In the genomic region with DNA sequence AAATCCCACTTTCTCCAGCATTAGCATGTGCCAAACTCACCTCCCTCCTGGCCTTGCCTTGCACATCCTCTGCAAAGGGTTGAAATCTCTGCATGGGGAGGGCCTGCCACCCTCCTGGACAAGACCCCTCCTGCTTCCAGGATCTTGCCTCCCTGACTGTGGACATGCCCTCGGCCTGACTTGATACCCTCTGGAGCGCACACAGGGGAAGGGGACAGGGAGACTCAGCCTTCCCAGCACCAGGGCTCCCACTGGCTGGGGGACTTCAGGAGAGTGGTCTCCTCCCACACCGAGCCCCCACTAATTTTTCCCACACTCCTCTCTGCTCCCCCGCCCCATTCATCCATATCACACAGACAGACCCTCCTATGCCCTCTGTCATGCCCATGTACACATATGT, we compare ENCODE assay signal across 19 cellular contexts. TPM values are rescaled to one million over a fixed set of nuclear protein-coding genes. Genes with fewer than 3 reads are reported as not detected.
DNase-seq lines count a peak whose midpoint lies in the region; ATAC-seq and TF ChIP-seq lines count a peak whose summit lies in the region.
"Had no signal": no experiment of that assay in that cellular context is flagged by ENCODE, and none has a peak within 500 bp of the region (broad histone marks: within the 10 kb centered on the region; RNA-seq: fewer than 3 reads in every experiment).

No MANE protein-coding gene starts in this region.

- no peaks in the 10 kb centered on the region for H3K9me3 Mint-ChIP-seq in osteocyte (ENCODE audit: unreplicated experiment)
- no peaks in the 10 kb centered on the region for H3K9me3 Mint-ChIP-seq in WTC11
- H3K9me3 Mint-ChIP-seq: CD4-positive, alpha-beta memory T cell; natural killer cell had no signal

- intact Hi-C loops in IMR-90 (cut with micrococcal nuclease), result no loop called here

- POLR2A ChIA-PET in IMR-90 (lab: Charles Lee; ENCODE audit: unreplicated experiment), result interaction anchor here (0.6 to 1.2 kb wide), 3 partner anchors 32 to 89 kb away, joined by 3 to 6 read pairs (median 3); no protein-coding TSS in a partner anchor
- POLR2A ChIA-PET in WTC11 (lab: Charles Lee), result no interaction called here

- H3K27me3 ChIP-seq in ACC112 (ENCODE audit: insufficient read depth, low read length) (no peaks in the 10 kb centered on the region), IMR-90 (ENCODE audit: control insufficient read depth, insufficient read depth, low read length) (no peaks in the 10 kb centered on the region), fibroblast of lung (ENCODE audit: control insufficient read depth, insufficient read depth, low read length) (no peaks in the 10 kb centered on the region)
- H3K27me3 ChIP-seq: foreskin keratinocyte, spleen had no signal

- peak overlapping the region; percentile 44 for H2BK5ac ChIP-seq in IMR-90 (ENCODE audit: low read depth, low read length, poor library complexity, severe bottlenecking)

- no peak overlapping the region for H3K18ac ChIP-seq in IMR-90 (ENCODE audit: low read depth, low read length)

- DNase-seq in IMR-90 (no peak), fibroblast of lung (ENCODE audit: low read depth in 2 of 2) (peak in 1 of 2 donors; percentile 45), osteocyte (ENCODE audit: extremely low spot score, unreplicated experiment) (no peak), ureter (ENCODE audit: low spot score) (no peak), WTC11 (ENCODE audit: low spot score) (no peak)
- no peak for DNase-seq in central memory CD4-positive, alpha-beta T cell
- DNase-seq: foreskin keratinocyte; KBM-7; natural killer cell; NCI-H1694; NCI-H69; spleen; stimulated activated CD4-positive, alpha-beta T cell treated with anti-CD3 and anti-CD28 coated beads, Interleukin-4, amount 100 ng/mL, for 4 hours had no signal

- H3K4me1 ChIP-seq in ACC112 (ENCODE audit: control insufficient read depth, insufficient read depth, low read length, unreplicated experiment) (peaks cover 33% of the 10 kb centered on the region), IMR-90 (ENCODE audit: control insufficient read depth, insufficient read depth, low read length) (peaks cover 26% of the 10 kb centered on the region), fibroblast of lung (ENCODE audit: control insufficient read depth, extremely low read depth, insufficient read depth, low read length) (peaks cover 20% of the 10 kb centered on the region)

- H2BK120ac ChIP-seq in IMR-90 (ENCODE audit: low read depth, low read length), result peak overlapping the region; percentile 25; the same call in 1 of the 2 replicates

- H3K9ac ChIP-seq in IMR-90 (ENCODE audit: low read depth, low read length) (no peak overlapping the region), fibroblast of lung (ENCODE audit: insufficient read depth, low read length) (no peak overlapping the region)

- 0 out of 2 replicates have a peak overlapping the region, but pooled peaks have one; percentile 1 for H2BK20ac ChIP-seq in IMR-90 (ENCODE audit: low read depth, low read length)

- H3K9me3 ChIP-seq in IMR-90 (ENCODE audit: control insufficient read depth, insufficient read depth, low read length), result no peaks in the 10 kb centered on the region
- H3K9me3 ChIP-seq in fibroblast of lung (ENCODE audit: control insufficient read depth, insufficient read depth, low read depth, low read length), result no peaks in the 10 kb centered on the region
- H3K9me3 ChIP-seq: spleen had no signal

- peak overlapping the region; percentile 46; the same call in 1 of the 2 replicates for H4K91ac ChIP-seq in IMR-90 (ENCODE audit: insufficient read depth, low read depth, low read length)

- no peak overlapping the region for H4K5ac ChIP-seq in IMR-90 (ENCODE audit: low read depth, low read length)

- H3K4me3 Mint-ChIP-seq in osteocyte (ENCODE audit: unreplicated experiment) (no peak overlapping the region), WTC11 (no peak overlapping the region)
- H3K4me3 Mint-ChIP-seq: activated naive CD8-positive, alpha-beta T cell; natural killer cell had no signal

- H3K27ac Mint-ChIP-seq in osteocyte (ENCODE audit: unreplicated experiment), result peak overlapping the region; percentile 98
- H3K27ac Mint-ChIP-seq in WTC11, result no peak overlapping the region
- H3K27ac Mint-ChIP-seq: activated naive CD8-positive, alpha-beta T cell; natural killer cell had no signal

- 80% methylated on average over 2 of the region's 4 CpGs; no CpG with 5 or more reads in 1 of the 2 experiments for WGBS in IMR-90 (ENCODE audit: extremely low coverage in 2 of 2, insufficient read length in 1 of 2), 2 experiments

- peaks cover 90% of the 10 kb centered on the region for H3K4me1 Mint-ChIP-seq in osteocyte (ENCODE audit: unreplicated experiment)
- peaks cover 44% of the 10 kb centered on the region for H3K4me1 Mint-ChIP-seq in WTC11

- no peak overlapping the region for H2AK9ac ChIP-seq in IMR-90 (replicated peaks; ENCODE audit: low read depth, low read length, poor library complexity)

- H3K9me1 ChIP-seq in IMR-90 (ENCODE audit: insufficient read depth, low read length), result peaks cover 25% of the 10 kb centered on the region

- H3K56ac ChIP-seq in IMR-90 (ENCODE audit: extremely low read depth, insufficient read depth, low read length), result no peak overlapping the region

- peak overlapping the region; percentile 92 for H3K27ac ChIP-seq in ACC112 (ENCODE audit: low read depth, low read length)
- peak overlapping the region; percentile 64 for H3K27ac ChIP-seq in IMR-90 (ENCODE audit: insufficient read depth, low read length)
- H3K27ac ChIP-seq in fibroblast of lung (ENCODE audit: insufficient read depth, low read length), result peak overlapping the region; percentile 6
- H3K27ac ChIP-seq: foreskin keratinocyte, spleen had no signal

- dilution Hi-C loops in IMR-90 (cut with HindIII; ENCODE audit: low sequenced_read_pairs, unreplicated experiment), result no loop called here

- BruUV-seq in IMR-90 (replicated peaks; lab: Mats Ljungman, UMichigan), result no TSS peak

- TF ChIP-seq CTCF in IMR-90 (conservative IDR thresholded peaks at IDR 0.05; ENCODE audit: low read depth, low read length) (no peak), fibroblast of lung (conservative IDR thresholded peaks at IDR 0.05 in 1 of 2, IDR thresholded peaks at IDR 0.05 in 1 of 2; ENCODE audit: low read depth in 1 of 2, low read length in 2 of 2) (no peak), osteocyte (IDR thresholded peaks at IDR 0.05) (no peak), WTC11 (IDR thresholded peaks at IDR 0.05) (no peak)

- no peak overlapping the region for H3K4me2 ChIP-seq in IMR-90 (ENCODE audit: low read depth, low read length)
- no peak overlapping the region for H3K4me2 ChIP-seq in fibroblast of lung (ENCODE audit: extremely low read depth, insufficient read depth, low read length)

- peak overlapping the region; percentile 83 for H2AK5ac ChIP-seq in IMR-90 (ENCODE audit: low read depth, low read length)

- H3K79me2 ChIP-seq in ACC112 (ENCODE audit: control insufficient read depth, insufficient read depth, low read length, unreplicated experiment) (no peaks in the 10 kb centered on the region), fibroblast of lung (ENCODE audit: control insufficient read depth, insufficient read depth, low read length) (no peaks in the 10 kb centered on the region)

- H3K36me3 ChIP-seq in ACC112 (ENCODE audit: insufficient read depth, low read length) (no peaks in the 10 kb centered on the region), IMR-90 (ENCODE audit: control insufficient read depth, insufficient read depth, low read length) (peaks cover 27% of the 10 kb centered on the region), fibroblast of lung (ENCODE audit: control insufficient read depth, insufficient read depth, low read length) (peaks cover 13% of the 10 kb centered on the region)
- H3K36me3 ChIP-seq: spleen had no signal

- no peak for TF ChIP-seq POLR2A in IMR-90 (IDR thresholded peaks at IDR 0.05; ENCODE audit: low read depth, low read length)

- H3K27me3 Mint-ChIP-seq in osteocyte (ENCODE audit: unreplicated experiment) (no peaks in the 10 kb centered on the region), WTC11 (ENCODE audit: low read depth) (peaks cover 6% of the 10 kb centered on the region; the same call in 1 of the 2 replicates)
- H3K27me3 Mint-ChIP-seq: activated naive CD8-positive, alpha-beta T cell; CD4-positive, alpha-beta memory T cell had no signal

- peaks cover 58% of the 10 kb centered on the region for H4K20me1 ChIP-seq in IMR-90 (ENCODE audit: insufficient read depth, low read length)
- H4K20me1 ChIP-seq in fibroblast of lung (ENCODE audit: control insufficient read depth, extremely low read depth, insufficient read depth, low read length), result no peaks in the 10 kb centered on the region

- CTCF ChIA-PET in IMR-90 (lab: Yijun Ruan, JAX) (no interaction called here), WTC11 (lab: Charles Lee) (interaction anchor here (2.1 kb wide), 1 partner anchor 20 kb away, joined by 9 read pairs; no protein-coding TSS in a partner anchor)

- no peak overlapping the region for H4K8ac ChIP-seq in IMR-90 (ENCODE audit: low read depth in 2 of 2, low read length in 2 of 2)

- H2AFZ ChIP-seq in ACC112 (ENCODE audit: low read length, unreplicated experiment) (no peak overlapping the region), IMR-90 (replicated peaks; ENCODE audit: low read length, poor library complexity) (no peak overlapping the region), fibroblast of lung (ENCODE audit: low read length) (no peak overlapping the region)

- no peak for TF ChIP-seq RAD21 in IMR-90 (IDR thresholded peaks at IDR 0.05; ENCODE audit: low read length)

- peaks cover 15 to 29% of the 10 kb centered on the region in 2 experiments; a peak in 3 of 4 replicates for H3K79me1 ChIP-seq in IMR-90 (ENCODE audit: low read depth in 1 of 2, low read length in 2 of 2)

- in situ Hi-C loops in IMR-90 (cut with MboI; ENCODE audit: low sequenced_read_pairs), result no loop called here

- H3K36me3 Mint-ChIP-seq in osteocyte (ENCODE audit: unreplicated experiment), result peaks cover 4% of the 10 kb centered on the region
- H3K36me3 Mint-ChIP-seq in WTC11, result no peaks in the 10 kb centered on the region
- H3K36me3 Mint-ChIP-seq: activated naive CD8-positive, alpha-beta T cell; CD4-positive, alpha-beta memory T cell; natural killer cell had no signal

- H2BK15ac ChIP-seq in IMR-90 (ENCODE audit: low read depth, low read length), result 0 out of 3 replicates have a peak overlapping the region, but pooled peaks have one; percentile 24

- H3K4me3 ChIP-seq in ACC112 (ENCODE audit: low read depth, low read length) (no peak overlapping the region), IMR-90 (ENCODE audit: insufficient read depth, low read depth, low read length) (no peak overlapping the region), fibroblast of lung (replicated peaks in 1 of 4; ENCODE audit: control extremely low read depth in 1 of 4, insufficient read depth in 1 of 4, low read depth in 3 of 4, low read length in 4 of 4) (no peak overlapping the region)
- H3K4me3 ChIP-seq: spleen had no signal

- no peak for ATAC-seq in IMR-90 (ENCODE audit: low read depth)
- ATAC-seq in GM18517 (IDR thresholded peaks at IDR 0.05; ENCODE audit: unreplicated experiment), result no peak
- no peak for ATAC-seq in WTC11
- ATAC-seq: foreskin keratinocyte, natural killer cell had no signal

- peak overlapping the region; percentile 13; the same call in 1 of the 2 replicates for H3K14ac ChIP-seq in IMR-90 (replicated peaks; ENCODE audit: low read depth, low read length)

- H3K4ac ChIP-seq in IMR-90 (ENCODE audit: low read depth, low read length), result peak overlapping the region; percentile 71

- H3K23ac ChIP-seq in IMR-90 (ENCODE audit: low read depth, low read length), result no peak overlapping the region

RNA-seq across cellular contexts. Expression of gene SGCA, which starts 14.3 kb away (rescaled TPM):
- total RNA-seq in IMR-90 (2012; rRNA removed) (not detected in 2 replicates), fibroblast of lung (4.1 and 4.3 TPM in 2 replicates), osteocyte (12.0 and 13.0 TPM in 2 replicates), ureter (16.9 TPM), WTC11 (2021) (0.39 to 1.0 TPM in 2 of 3 replicates, not detected in the other)
- polyA plus RNA-seq in IMR-90 (2012; rRNA removed) (0.19 and 0.55 TPM in 2 replicates), fibroblast of lung (1.4 and 1.6 TPM in 2 replicates)
- 0.36 and 0.43 TPM in 2 replicates for polyA plus RNA-seq in IMR-90 (2012; cell fraction: cytosol; rRNA removed)
- polyA plus RNA-seq in IMR-90 (2012; cell fraction: nucleus; rRNA removed; ENCODE audit: low replicate concordance), result 0.34 TPM in 1 of 2 replicates, not detected in the other
- polyA plus RNA-seq in fibroblast of lung (2012), result 5.2 and 8.8 TPM in 2 replicates
- polyA minus RNA-seq in fibroblast of lung (ENCODE audit: low replicate concordance), result 1.7 and 5.6 TPM in 2 replicates
- total RNA-seq: CD4-positive, alpha-beta memory T cell; endothelial cell of umbilical vein; foreskin keratinocyte; kidney epithelial cell; natural killer cell had no signal
- polyA plus RNA-seq: CD4-positive, alpha-beta memory T cell; endothelial cell of umbilical vein; foreskin keratinocyte had no signal

RNA-seq across cellular contexts. Expression of gene COL1A1, which starts 21.4 kb away (rescaled TPM):
- total RNA-seq in IMR-90 (2012; rRNA removed) (1,825 and 2,180 TPM in 2 replicates), fibroblast of lung (577 and 584 TPM in 2 replicates), osteocyte (25,918 and 28,023 TPM in 2 replicates), ureter (331 TPM), WTC11 (2021) (46.1 to 52.1 TPM (median 50.4 TPM) in 3 replicates)
- polyA plus RNA-seq in IMR-90 (2012; rRNA removed) (4,117 and 4,350 TPM in 2 replicates), fibroblast of lung (541 and 604 TPM in 2 replicates)
- polyA plus RNA-seq in IMR-90 (2012; cell fraction: cytosol; rRNA removed), result 6,648 and 7,973 TPM in 2 replicates
- polyA plus RNA-seq in IMR-90 (2012; cell fraction: nucleus; rRNA removed; ENCODE audit: low replicate concordance), result 7,018 and 18,611 TPM in 2 replicates
- polyA plus RNA-seq in fibroblast of lung (2012), result 2,129 and 2,873 TPM in 2 replicates
- 7,488 and 12,203 TPM in 2 replicates for polyA minus RNA-seq in fibroblast of lung (ENCODE audit: low replicate concordance)
- polyA plus RNA-seq: CD4-positive, alpha-beta memory T cell had no signal

RNA-seq across cellular contexts. Expression of gene PPP1R9B, which starts 29.6 kb away (rescaled TPM):
- total RNA-seq in IMR-90 (2012; rRNA removed) (28.0 and 38.6 TPM in 2 replicates), fibroblast of lung (41.5 and 45.5 TPM in 2 replicates), osteocyte (175 and 176 TPM in 2 replicates), ureter (38.4 TPM), WTC11 (2021) (20.4 to 21.7 TPM (median 20.6 TPM) in 3 replicates)
- polyA plus RNA-seq in IMR-90 (2012; rRNA removed) (23.0 and 25.8 TPM in 2 replicates), fibroblast of lung (22.1 and 26.0 TPM in 2 replicates)
- 16.2 and 19.3 TPM in 2 replicates for polyA plus RNA-seq in IMR-90 (2012; cell fraction: cytosol; rRNA removed)
- 42.2 and 55.1 TPM in 2 replicates for polyA plus RNA-seq in IMR-90 (2012; cell fraction: nucleus; rRNA removed; ENCODE audit: low replicate concordance)
- polyA plus RNA-seq in fibroblast of lung (2012), result 37.9 and 40.6 TPM in 2 replicates
- 25.3 and 28.3 TPM in 2 replicates for polyA minus RNA-seq in fibroblast of lung (ENCODE audit: low replicate concordance)

RNA-seq across cellular contexts. Expression of gene SAMD14, which starts 50.1 kb away (rescaled TPM):
- total RNA-seq in IMR-90 (2012; rRNA removed) (1.4 TPM in 2 replicates), fibroblast of lung (2.1 and 2.3 TPM in 2 replicates), osteocyte (36.1 and 36.8 TPM in 2 replicates), ureter (5.5 TPM), WTC11 (2021) (4.5 to 6.0 TPM (median 5.9 TPM) in 3 replicates)
- polyA plus RNA-seq in IMR-90 (2012; rRNA removed) (6.2 and 6.7 TPM in 2 replicates), fibroblast of lung (1.4 and 3.8 TPM in 2 replicates)
- 2.7 and 5.4 TPM in 2 replicates for polyA plus RNA-seq in IMR-90 (2012; cell fraction: cytosol; rRNA removed)
- polyA plus RNA-seq in IMR-90 (2012; cell fraction: nucleus; rRNA removed; ENCODE audit: low replicate concordance), result 20.9 and 34.4 TPM in 2 replicates
- 6.5 and 13.5 TPM in 2 replicates for polyA plus RNA-seq in fibroblast of lung (2012)
- polyA minus RNA-seq in fibroblast of lung (ENCODE audit: low replicate concordance), result 2.1 and 14.8 TPM in 2 replicates

Comparison
In these comparisons a context has a peak if more than half of its experiments do, and no peak if none do; other contexts are left out.
1. H3K27ac ChIP-seq: peak in every context shown above with its lines; median percentile 92 in ACC112; 64 in IMR-90; 6 in fibroblast of lung.
2. RNA of gene COL1A1, which starts 21.4 kb away (total RNA-seq): 25,918 to 28,023 TPM in osteocyte; 1,825 to 2,180 TPM in IMR-90, 577 to 584 TPM in fibroblast of lung, 331 TPM in ureter (single experiment) and 46.1 to 52.1 TPM in WTC11; every median in the first group is over 10 times any median in the second.